22 cellular contexts compared by ENCODE assay signal in genomic region chr3:106877632-106878031, GRCh38.
A peak's percentile ranks its signal among the peaks of the same experiment; 100 is the strongest.
DNase-seq lines count a peak whose midpoint lies in the region; ATAC-seq and TF ChIP-seq lines count a peak whose summit lies in the region.
"Had no signal": no experiment of that assay in that cellular context is flagged by ENCODE, and none has a peak within 500 bp of the region (broad histone marks: within the 10 kb centered on the region; RNA-seq: fewer than 3 reads in every experiment).

No MANE protein-coding gene starts in this region.

- peaks cover 7% of the 10 kb centered on the region for H3K36me3 Mint-ChIP-seq in WTC11
- no peaks in the 10 kb centered on the region for H3K36me3 Mint-ChIP-seq in stimulated activated effector memory CD8-positive, alpha-beta T cell treated with anti-CD3 and anti-CD28 coated beads, Interleukin-12 subunit alpha, Interleukin-12 subunit beta, amount 100 ng/mL, for 72 hours
- H3K36me3 Mint-ChIP-seq: T-cell had no signal

- in situ Hi-C loops in GM13977 (cut with MboI; ENCODE audit: low pct_unique_long_range_greater_than_20kb, low sequenced_read_pairs, unreplicated experiment) = no loop called here

- no peak overlapping the region for H3K4me3 Mint-ChIP-seq in WTC11
- no peak overlapping the region for H3K4me3 Mint-ChIP-seq in stimulated activated effector memory CD8-positive, alpha-beta T cell treated with anti-CD3 and anti-CD28 coated beads, Interleukin-12 subunit alpha, Interleukin-12 subunit beta, amount 100 ng/mL, for 72 hours
- H3K4me3 Mint-ChIP-seq: T-cell had no signal

- peak overlapping the region; percentile 54; the same call in 1 of the 2 replicates for H3K27ac Mint-ChIP-seq in WTC11
- H3K27ac Mint-ChIP-seq in stimulated activated effector memory CD8-positive, alpha-beta T cell treated with anti-CD3 and anti-CD28 coated beads, Interleukin-12 subunit alpha, Interleukin-12 subunit beta, amount 100 ng/mL, for 72 hours = no peak overlapping the region
- H3K27ac Mint-ChIP-seq: T-cell had no signal

- peak; percentile 79 for DNase-seq in Jurkat, Clone E6-1 (ENCODE audit: low read depth, low spot score)
- DNase-seq in WTC11 (ENCODE audit: low spot score) (no peak), myocyte (ENCODE audit: low read depth) (peak; percentile 11), NCI-H69 (lab: John Stamatoyannopoulos, UW) (no peak), GM13977 (ENCODE audit: low spot score) (no peak)
- DNase-seq in stimulated activated effector memory CD8-positive, alpha-beta T cell treated with anti-CD3 and anti-CD28 coated beads, Interleukin-12 subunit alpha, Interleukin-12 subunit beta, amount 100 ng/mL, for 72 hours (ENCODE audit: low spot score in 2 of 2) = no peak
- no peak for DNase-seq in activated CD4-positive, alpha-beta T cell treated with anti-CD3 and anti-CD28 coated beads for 4 hours
- DNase-seq: ACHN; DMS79; HCEC 1CT; KG1; MM.1S; NCI-H1092; NCI-H146; NCI-H2081; NCI-H2171 treated with DMSO at 0.1 percent for 48 hours; NCI-H446; NK-92 treated with Interleukin-12 subunit alpha and Interleukin-12 subunit beta, amount 100 ng/mL, for 24 hours; SHP77; SK-N-SH; T-cell had no signal

- H3K4me3 ChIP-seq in Jurkat, Clone E6-1 (ENCODE audit: low read length) = no peak overlapping the region

- POLR2A ChIA-PET in WTC11 (lab: Charles Lee) = interaction anchor here (0.6 kb wide), 1 partner anchor 11 kb away, joined by 3 read pairs; no protein-coding TSS in a partner anchor

- no peak for ATAC-seq in WTC11
- no peak for ATAC-seq in stimulated activated effector memory CD8-positive, alpha-beta T cell treated with anti-CD3 and anti-CD28 coated beads, Interleukin-12 subunit alpha, Interleukin-12 subunit beta, amount 100 ng/mL, for 72 hours
- ATAC-seq: HepG2, T-cell had no signal

- H3K4me1 Mint-ChIP-seq in WTC11 = peaks cover 61% of the 10 kb centered on the region
- no peaks in the 10 kb centered on the region for H3K4me1 Mint-ChIP-seq in stimulated activated effector memory CD8-positive, alpha-beta T cell treated with anti-CD3 and anti-CD28 coated beads, Interleukin-12 subunit alpha, Interleukin-12 subunit beta, amount 100 ng/mL, for 72 hours
- H3K4me1 Mint-ChIP-seq: T-cell had no signal

- TF ChIP-seq CTCF in WTC11 (IDR thresholded peaks at IDR 0.05) (no peak), GM13977 (IDR thresholded peaks at IDR 0.05; ENCODE audit: extremely low read depth, insufficient read depth, missing control alignments) (no peak)

- H3K9me3 Mint-ChIP-seq in WTC11 = peaks cover 14% of the 10 kb centered on the region
- peaks cover 6% of the 10 kb centered on the region for H3K9me3 Mint-ChIP-seq in stimulated activated effector memory CD8-positive, alpha-beta T cell treated with anti-CD3 and anti-CD28 coated beads, Interleukin-12 subunit alpha, Interleukin-12 subunit beta, amount 100 ng/mL, for 72 hours

- CTCF ChIA-PET in WTC11 (lab: Charles Lee) = no interaction called here

- H3K27me3 Mint-ChIP-seq in WTC11 (ENCODE audit: low read depth) = no peaks in the 10 kb centered on the region; the same call in 1 of the 2 replicates

TF ChIP-seq in WTC11, 78 proteins besides CTCF, POLR2A, EP300 and RAD21 (continues in another document):
- TF ChIP-seq ZNF532 (CRISPR knock-in tag; IDR thresholded peaks at IDR 0.05; ENCODE audit: borderline replicate concordance) = no peak
- TF ChIP-seq GTF2I (CRISPR knock-in tag; conservative IDR thresholded peaks at IDR 0.05) = no peak
- TF ChIP-seq ERG (CRISPR knock-in tag; IDR thresholded peaks at IDR 0.05) = no peak
- no peak for TF ChIP-seq NFATC4 (CRISPR knock-in tag; IDR thresholded peaks at IDR 0.05)
- TF ChIP-seq ZNF671 (CRISPR knock-in tag; IDR thresholded peaks at IDR 0.05) = no peak
- no peak for TF ChIP-seq ZMAT4 (CRISPR knock-in tag; IDR thresholded peaks at IDR 0.05)
- TF ChIP-seq SP1 (CRISPR knock-in tag; conservative IDR thresholded peaks at IDR 0.05) = no peak
- no peak for TF ChIP-seq CREM (CRISPR knock-in tag; IDR thresholded peaks at IDR 0.05)
- TF ChIP-seq FOXP4 (CRISPR knock-in tag; IDR thresholded peaks at IDR 0.05) = no peak
- TF ChIP-seq E2F4 (CRISPR knock-in tag; IDR thresholded peaks at IDR 0.05; ENCODE audit: borderline replicate concordance, low read depth) = no peak
- TF ChIP-seq MLX (CRISPR knock-in tag; IDR thresholded peaks at IDR 0.05) = no peak
- TF ChIP-seq RELA (CRISPR knock-in tag; IDR thresholded peaks at IDR 0.05; ENCODE audit: borderline replicate concordance) = no peak
- no peak for TF ChIP-seq ETV6 (CRISPR knock-in tag; IDR thresholded peaks at IDR 0.05)
- TF ChIP-seq JAZF1 (CRISPR knock-in tag; IDR thresholded peaks at IDR 0.05) = no peak

Comparison
In these comparisons a context has a peak if more than half of its experiments do, and no peak if none do; other contexts are left out.
1. DNase-seq: peak in Jurkat, Clone E6-1 (single experiment) and myocyte (single experiment); none in WTC11 (single experiment), NCI-H69 (single experiment), stimulated activated effector memory CD8-positive, alpha-beta T cell treated with anti-CD3 and anti-CD28 coated beads, Interleukin-12 subunit alpha, Interleukin-12 subunit beta, amount 100 ng/mL, for 72 hours (0 of 2), GM13977 (single experiment) and activated CD4-positive, alpha-beta T cell treated with anti-CD3 and anti-CD28 coated beads for 4 hours (0 of 2).